In the genomic region with DNA sequence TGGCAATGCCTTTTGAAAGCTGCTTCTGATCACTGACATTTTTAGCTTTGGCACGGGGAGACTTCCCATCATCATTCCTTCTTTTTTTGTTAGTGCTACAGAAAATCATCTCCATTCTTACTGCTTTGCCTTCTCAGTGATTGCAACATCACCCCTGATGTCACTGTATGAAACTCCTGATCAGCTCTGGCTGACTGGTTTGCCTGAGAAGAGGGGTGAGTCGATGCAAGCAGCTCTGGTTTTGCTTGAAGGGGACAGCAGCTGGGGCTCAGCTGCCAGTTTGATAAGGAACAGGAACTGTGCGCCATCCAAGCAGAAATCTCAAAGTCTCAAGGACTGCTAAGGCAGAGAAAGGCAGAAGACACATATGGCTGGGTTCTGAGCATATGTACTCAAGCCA, we compare ENCODE assay signal across 11 cellular contexts.
A peak's percentile ranks its signal among the peaks of the same experiment; 100 is the strongest.
DNase-seq lines count a peak whose midpoint lies in the region; ATAC-seq and TF ChIP-seq lines count a peak whose summit lies in the region.
"Had no signal": no experiment of that assay in that cellular context is flagged by ENCODE, and none has a peak within 500 bp of the region (broad histone marks: within the 10 kb centered on the region; RNA-seq: fewer than 3 reads in every experiment).

No MANE protein-coding gene starts in this region.

- H3K27ac Mint-ChIP-seq in T-helper 2 cell treated with Interferon-gamma antibody and Interleukin-4, amounts not matched to agents 5 μg/mL and 100 μg/mL, for 36 hours = no peak overlapping the region

- H3K4me3 Mint-ChIP-seq in T-helper 2 cell treated with Interferon-gamma antibody and Interleukin-4, amounts not matched to agents 5 μg/mL and 100 μg/mL, for 36 hours = no peak overlapping the region

- H3K4me1 Mint-ChIP-seq in T-helper 2 cell treated with Interferon-gamma antibody and Interleukin-4, amounts not matched to agents 5 μg/mL and 100 μg/mL, for 36 hours (ENCODE audit: low read depth) = no peaks in the 10 kb centered on the region

- H3K27me3 Mint-ChIP-seq in T-helper 2 cell treated with Interferon-gamma antibody and Interleukin-4, amounts not matched to agents 5 μg/mL and 100 μg/mL, for 36 hours (ENCODE audit: low read depth) = no peaks in the 10 kb centered on the region

- no peaks in the 10 kb centered on the region for H3K9me3 Mint-ChIP-seq in T-helper 2 cell treated with Interferon-gamma antibody and Interleukin-4, amounts not matched to agents 5 μg/mL and 100 μg/mL, for 36 hours

- no peak for TF ChIP-seq POLR2A in erythroblast (IDR thresholded peaks at IDR 0.05; ENCODE audit: low read length)

- no peaks in the 10 kb centered on the region for H3K36me3 Mint-ChIP-seq in T-helper 2 cell treated with Interferon-gamma antibody and Interleukin-4, amounts not matched to agents 5 μg/mL and 100 μg/mL, for 36 hours (ENCODE audit: low read depth)

- DNase-seq in ELF-1 (ENCODE audit: low read depth, low spot score) = peak; percentile 16
- peak; percentile 2 for DNase-seq in cerebellum (ENCODE audit: low spot score)
- peak; percentile 30 for DNase-seq in mucosa of gallbladder (ENCODE audit: low spot score)
- DNase-seq in T-helper 2 cell treated with Interferon-gamma antibody and Interleukin-4, amounts not matched to agents 5 μg/mL and 100 μg/mL, for 36 hours (ENCODE audit: low spot score) = no peak
- DNase-seq in erythroblast (lab: John Stamatoyannopoulos, UW) = no peak
- no peak for DNase-seq in NCI-H774 (lab: John Stamatoyannopoulos, UW)
- DNase-seq: Calu3; stimulated activated CD4-positive, alpha-beta T cell treated with anti-CD3 and anti-CD28 coated beads, Interleukin-1b, Interleukin-23, amount 100 ng/mL, for 48 hours; upper lobe of left lung had no signal

- ATAC-seq in HG03469 (IDR thresholded peaks at IDR 0.05; ENCODE audit: unreplicated experiment) (peak; percentile 66), HG03378 (IDR thresholded peaks at IDR 0.05; ENCODE audit: unreplicated experiment) (no peak)

Comparison
In these comparisons a context has a peak if more than half of its experiments do, and no peak if none do; other contexts are left out.
1. DNase-seq: peak in ELF-1 (single experiment), cerebellum (single experiment) and mucosa of gallbladder (single experiment); none in T-helper 2 cell treated with Interferon-gamma antibody and Interleukin-4, amounts not matched to agents 5 μg/mL and 100 μg/mL, for 36 hours (single experiment), erythroblast (0 of 2) and NCI-H774 (single experiment).